8 cellular contexts compared by ENCODE assay signal in genomic region chr14:61568572-61569011, GRCh38.
DNase-seq lines count a peak whose midpoint lies in the region; ATAC-seq, FAIRE-seq and TF ChIP-seq lines count a peak whose summit lies in the region.

No MANE protein-coding gene starts in this region.

- H3K27me3 Mint-ChIP-seq in astrocyte (ENCODE audit: low read depth, unreplicated experiment) = no peaks in the 10 kb centered on the region

- peaks cover 86% of the 10 kb centered on the region for H3K4me1 Mint-ChIP-seq in astrocyte (ENCODE audit: low read depth, unreplicated experiment)

- H3K9me3 Mint-ChIP-seq in astrocyte (ENCODE audit: unreplicated experiment) = no peaks in the 10 kb centered on the region

- no peaks in the 10 kb centered on the region for H4K20me1 ChIP-seq in astrocyte (ENCODE audit: insufficient read depth, low read length)

- TF ChIP-seq CTCF in RWPE1 (conservative IDR thresholded peaks at IDR 0.05; ENCODE audit: low read depth) (no peak), astrocyte (IDR thresholded peaks at IDR 0.05; ENCODE audit: insufficient read depth, low read depth, low read length) (no peak)

- H3K4me3 Mint-ChIP-seq in astrocyte (ENCODE audit: unreplicated experiment) = no peak overlapping the region

- CTCF ChIA-PET in RWPE1 (lab: Yijun Ruan, JAX) = no interaction called here

- H3K4me1 ChIP-seq in astrocyte (ENCODE audit: insufficient read depth, low read length) = peaks cover 74% of the 10 kb centered on the region

- peak overlapping the region; percentile 55 for H3K9ac ChIP-seq in astrocyte (ENCODE audit: low read length)

- POLR2A ChIA-PET in RWPE1 (lab: Yijun Ruan, JAX; ENCODE audit: low non-redundant PET) = no interaction called here

- H3K36me3 ChIP-seq in astrocyte (ENCODE audit: insufficient read depth, low read length) = no peaks in the 10 kb centered on the region

- no peak overlapping the region for H3K4me3 ChIP-seq in astrocyte (ENCODE audit: insufficient read depth, low read depth, low read length)

- H2AFZ ChIP-seq in astrocyte (ENCODE audit: low read depth, low read length) = peak overlapping the region; percentile 64

- peak overlapping the region; percentile 97 for H3K27ac Mint-ChIP-seq in astrocyte (ENCODE audit: unreplicated experiment)

- no peaks in the 10 kb centered on the region for H3K79me2 ChIP-seq in astrocyte (ENCODE audit: insufficient read depth, low read length)

- no peaks in the 10 kb centered on the region for H3K9me3 ChIP-seq in astrocyte (ENCODE audit: insufficient read depth, low read depth, low read length)

- H3K4me2 ChIP-seq in astrocyte (ENCODE audit: low read length) = peak overlapping the region; percentile 69

- peaks cover 2% of the 10 kb centered on the region for H3K36me3 Mint-ChIP-seq in astrocyte (ENCODE audit: low read depth, unreplicated experiment)

- peak; percentile 47 to 60 for DNase-seq in NCI-H187 (lab: John Stamatoyannopoulos, UW)
- DNase-seq in NCI-H187 treated with DMSO at 0.1 percent for 48 hours (lab: John Stamatoyannopoulos, UW) = no peak
- no peak for DNase-seq in RWPE1 (ENCODE audit: low spot score)
- no peak for DNase-seq in astrocyte (ENCODE audit: low read depth)
- DNase-seq in left kidney (ENCODE audit: low read depth, low spot score) = peak; percentile 73
- DNase-seq in stimulated activated CD8-positive, alpha-beta memory T cell treated with anti-CD3 and anti-CD28 coated beads, Interleukin-4, amount 100 ng/mL, for 4 hours (ENCODE audit: low read depth in 2 of 2, low spot score in 1 of 2) = peak; percentile 23 to 52
- no peak for DNase-seq in NCI-H774 (lab: John Stamatoyannopoulos, UW)

- H3K27me3 ChIP-seq in astrocyte (ENCODE audit: insufficient read depth, low read length) = no peaks in the 10 kb centered on the region

- H3K27ac ChIP-seq in RWPE1 = peak overlapping the region; percentile 90
- peak overlapping the region; percentile 80 for H3K27ac ChIP-seq in astrocyte (ENCODE audit: low read depth, low read length)

- FAIRE-seq in astrocyte (lab: Jason Lieb, UNC) = no peak

- ATAC-seq in HG03064 (IDR thresholded peaks at IDR 0.05; ENCODE audit: low read depth, unreplicated experiment) = peak; percentile 82

Comparison
In these comparisons a context has a peak if more than half of its experiments do, and no peak if none do; other contexts are left out.
1. DNase-seq: peak in NCI-H187 (2 of 2), left kidney (single experiment) and stimulated activated CD8-positive, alpha-beta memory T cell treated with anti-CD3 and anti-CD28 coated beads, Interleukin-4, amount 100 ng/mL, for 4 hours (2 of 2); none in NCI-H187 treated with DMSO at 0.1 percent for 48 hours (single experiment), RWPE1 (single experiment), astrocyte (single experiment) and NCI-H774 (single experiment).